26 cellular contexts compared by ENCODE assay signal in genomic region chr18:27461957-27462356, GRCh38.
"Had no signal": no experiment of that assay in that cellular context is flagged by ENCODE, and none has a peak within 500 bp of the region (broad histone marks: within the 10 kb centered on the region; RNA-seq: fewer than 3 reads in every experiment).

No MANE protein-coding gene starts in this region.

- H3K27ac ChIP-seq: esophagus squamous epithelium, heart right ventricle, left lung, neural progenitor cell, parathyroid adenoma, right lobe of liver, suprapubic skin, transverse colon, upper lobe of right lung, uterus had no signal

- H2AFZ ChIP-seq: neural progenitor cell, parathyroid adenoma had no signal

- H3K79me2 ChIP-seq: parathyroid adenoma had no signal

- FAIRE-seq: islet of Langerhans had no signal

- H3K9ac ChIP-seq: neural progenitor cell, parathyroid adenoma had no signal

- DNase-seq: dermis blood vessel endothelial cell; effector memory CD4-positive, alpha-beta T cell; erythroblast; esophagus squamous epithelium; foreskin melanocyte; glutamatergic neuron; heart right ventricle; hippocampal formation; left cardiac atrium; left lung; mesenchymal stem cell; midbrain; naive thymus-derived CD4-positive, alpha-beta T cell; right lobe of liver; small intestine; stimulated activated CD4-positive, alpha-beta T cell treated with anti-CD3 and anti-CD28 coated beads, Interleukin-15, amount 100 ng/mL, for 24 hours; stimulated activated CD4-positive, alpha-beta T cell treated with anti-CD3 and anti-CD28 coated beads, Interleukin-2, amount 100 ng/mL, for 48 hours; stimulated activated naive B cell treated with anti-CD40 and anti-IgM and Interleukin-4, amounts not matched to agents 10 μg/mL and 1 μg/mL and 100 μg/mL, for 72 hours; stimulated activated naive CD8-positive, alpha-beta T cell treated with anti-CD3 and anti-CD28 coated beads, Interleukin-15, amount 100 ng/mL, for 72 hours; transverse colon; upper lobe of right lung; uterus had no signal

- H3K4me2 ChIP-seq: neural progenitor cell had no signal

- H3K27me3 ChIP-seq: esophagus squamous epithelium, heart right ventricle, left lung, neural progenitor cell, right lobe of liver, suprapubic skin, transverse colon, upper lobe of right lung, uterus had no signal

- H3K4me1 ChIP-seq: esophagus squamous epithelium, heart right ventricle, left lung, neural progenitor cell, parathyroid adenoma, right lobe of liver, suprapubic skin, transverse colon, upper lobe of right lung, uterus had no signal

- H3K36me3 ChIP-seq: esophagus squamous epithelium, heart right ventricle, left lung, neural progenitor cell, right lobe of liver, suprapubic skin, transverse colon, upper lobe of right lung, uterus had no signal

- ATAC-seq: heart right ventricle; left cardiac atrium; left lung; naive thymus-derived CD4-positive, alpha-beta T cell; right lobe of liver; stimulated activated naive B cell treated with anti-CD40 and anti-IgM and Interleukin-4, amounts not matched to agents 10 μg/mL and 1 μg/mL and 100 μg/mL, for 72 hours; stimulated activated naive CD8-positive, alpha-beta T cell treated with anti-CD3 and anti-CD28 coated beads, Interleukin-15, amount 100 ng/mL, for 72 hours; upper lobe of right lung had no signal

- H3K9me3 ChIP-seq: esophagus squamous epithelium, left lung, right lobe of liver, suprapubic skin, upper lobe of right lung, uterus had no signal

- H3K4me3 ChIP-seq: esophagus squamous epithelium, heart right ventricle, left lung, neural progenitor cell, right lobe of liver, suprapubic skin, transverse colon, upper lobe of right lung, uterus had no signal
